In genomic region chr11:85823816-85824215, GRCh38 we compare ENCODE assay signal across 13 cellular contexts. TPM values are rescaled to one million over a fixed set of nuclear protein-coding genes. Genes with fewer than 3 reads are reported as not detected.
DNase-seq lines count a peak whose midpoint lies in the region; TF ChIP-seq lines count a peak whose summit lies in the region.
"Had no signal": no experiment of that assay in that cellular context is flagged by ENCODE, and none has a peak within 500 bp of the region (broad histone marks: within the 10 kb centered on the region; RNA-seq: fewer than 3 reads in every experiment).

No MANE protein-coding gene starts in this region.

- no peak for TF ChIP-seq POLR2A in Peyer's patch (IDR thresholded peaks at IDR 0.05)

- H3K4me1 Mint-ChIP-seq in activated T-cell treated with anti-CD3 and anti-CD28 coated beads, Interleukin-2, amount 50 U/mL, for 24 hours (ENCODE audit: low read depth) = peaks cover 73% of the 10 kb centered on the region
- peaks cover 54 to 63% of the 10 kb centered on the region in 2 donors for H3K4me1 Mint-ChIP-seq in immature natural killer cell

- no peaks in the 10 kb centered on the region for H3K27me3 ChIP-seq in Peyer's patch
- H3K27me3 ChIP-seq: breast epithelium, neural progenitor cell had no signal

- peaks cover 0 to 34% (median 1%) of the 10 kb centered on the region in 4 donors for H3K4me1 ChIP-seq in Peyer's patch
- H3K4me1 ChIP-seq: breast epithelium, neural progenitor cell had no signal

- H3K4me3 ChIP-seq in AG10803 (ENCODE audit: low read length) = no peak overlapping the region
- H3K4me3 ChIP-seq in Peyer's patch = no peak overlapping the region
- H3K4me3 ChIP-seq: breast epithelium, neural progenitor cell had no signal

- H3K9me3 ChIP-seq in Peyer's patch = no peaks in the 10 kb centered on the region
- H3K9me3 ChIP-seq: breast epithelium had no signal

- no peaks in the 10 kb centered on the region for H3K36me3 ChIP-seq in Peyer's patch
- H3K36me3 ChIP-seq: breast epithelium, neural progenitor cell had no signal

- TF ChIP-seq CTCF in AG10803 (conservative IDR thresholded peaks at IDR 0.05; ENCODE audit: low read length) = no peak
- TF ChIP-seq CTCF in Peyer's patch (IDR thresholded peaks at IDR 0.05) = no peak

- peak overlapping the region; percentile 10 for H3K27ac Mint-ChIP-seq in activated T-cell treated with anti-CD3 and anti-CD28 coated beads, Interleukin-2, amount 50 U/mL, for 24 hours
- H3K27ac Mint-ChIP-seq in immature natural killer cell = peak overlapping the region; percentile 76 to 99 (median 92)
- H3K27ac Mint-ChIP-seq: neural progenitor cell had no signal

- no peaks in the 10 kb centered on the region for H3K27me3 Mint-ChIP-seq in activated T-cell treated with anti-CD3 and anti-CD28 coated beads, Interleukin-2, amount 50 U/mL, for 24 hours
- peaks cover 0 to 3% (median 0%) of the 10 kb centered on the region in 3 donors for H3K27me3 Mint-ChIP-seq in immature natural killer cell (ENCODE audit: low read depth in 3 of 3)

- H3K9me3 Mint-ChIP-seq in activated T-cell treated with anti-CD3 and anti-CD28 coated beads, Interleukin-2, amount 50 U/mL, for 24 hours = no peaks in the 10 kb centered on the region
- H3K9me3 Mint-ChIP-seq in immature natural killer cell = no peaks in the 10 kb centered on the region
- H3K9me3 Mint-ChIP-seq: neural progenitor cell had no signal

- H3K36me3 Mint-ChIP-seq in activated T-cell treated with anti-CD3 and anti-CD28 coated beads, Interleukin-2, amount 50 U/mL, for 24 hours (ENCODE audit: low read depth) = no peaks in the 10 kb centered on the region
- no peaks in the 10 kb centered on the region for H3K36me3 Mint-ChIP-seq in immature natural killer cell
- H3K36me3 Mint-ChIP-seq: neural progenitor cell had no signal

- peak overlapping the region in 3 of 4 donors; percentile 13 to 44 (median 44) for H3K27ac ChIP-seq in Peyer's patch
- H3K27ac ChIP-seq: breast epithelium, neural progenitor cell had no signal

- DNase-seq in AG10803 (ENCODE audit: low read depth) = peak; percentile 6
- DNase-seq in Peyer's patch = peak in 2 of 3 donors; percentile 49 to 80
- peak; percentile 51 for DNase-seq in activated T-cell treated with anti-CD3 and anti-CD28 coated beads, Interleukin-2, amount 50 U/mL, for 24 hours
- DNase-seq in immature natural killer cell = peak; percentile 71 to 80 (median 76)
- DNase-seq in HK-2 (ENCODE audit: unreplicated experiment) = no peak
- no peak for DNase-seq in NCI-H187 (lab: John Stamatoyannopoulos, UW)
- no peak for DNase-seq in NCI-H187 treated with DMSO at 0.1 percent for 48 hours (lab: John Stamatoyannopoulos, UW)
- no peak for DNase-seq in NCI-H2081 treated with DMSO at 0.1 percent for 48 hours (lab: John Stamatoyannopoulos, UW)
- DNase-seq: MV-4-11, NCI-H82 had no signal

- H3K4me3 Mint-ChIP-seq in activated T-cell treated with anti-CD3 and anti-CD28 coated beads, Interleukin-2, amount 50 U/mL, for 24 hours = no peak overlapping the region
- peak overlapping the region; percentile 52 to 85 (median 70) for H3K4me3 Mint-ChIP-seq in immature natural killer cell
- H3K4me3 Mint-ChIP-seq: neural progenitor cell had no signal

RNA-seq across cellular contexts. Expression of gene SYTL2, which starts 12.9 kb away (rescaled TPM):
- 100 to 1,000 TPM in 3 of 4 donors, 10 to 100 TPM in 1; 96.6 to 211 (median 125) TPM for total RNA-seq in Peyer's patch
- polyA plus RNA-seq in immature natural killer cell = 10 to 100 TPM; 26.1 to 67.0 (median 33.3) TPM

RNA-seq across cellular contexts. Expression of gene CCDC83, which starts 31.4 kb away (rescaled TPM):
- total RNA-seq in Peyer's patch = not detected
- polyA plus RNA-seq in immature natural killer cell = not detected
- total RNA-seq: T-helper 2 cell treated with Interferon-gamma antibody and Interleukin-4, amounts not matched to agents 100 ng/mL and 5 ng/mL, for 36 hours had no signal

Comparison
In these comparisons a context has a peak if more than half of its experiments do, and no peak if none do; other contexts are left out.
1. DNase-seq: peak in AG10803 (single experiment), Peyer's patch (2 of 3), activated T-cell treated with anti-CD3 and anti-CD28 coated beads, Interleukin-2, amount 50 U/mL, for 24 hours (single experiment) and immature natural killer cell (3 of 3); none in HK-2 (single experiment), NCI-H187 (0 of 2), NCI-H187 treated with DMSO at 0.1 percent for 48 hours (single experiment) and NCI-H2081 treated with DMSO at 0.1 percent for 48 hours (single experiment).